ENCODE assay signal across 20 cellular contexts in the genomic region with DNA sequence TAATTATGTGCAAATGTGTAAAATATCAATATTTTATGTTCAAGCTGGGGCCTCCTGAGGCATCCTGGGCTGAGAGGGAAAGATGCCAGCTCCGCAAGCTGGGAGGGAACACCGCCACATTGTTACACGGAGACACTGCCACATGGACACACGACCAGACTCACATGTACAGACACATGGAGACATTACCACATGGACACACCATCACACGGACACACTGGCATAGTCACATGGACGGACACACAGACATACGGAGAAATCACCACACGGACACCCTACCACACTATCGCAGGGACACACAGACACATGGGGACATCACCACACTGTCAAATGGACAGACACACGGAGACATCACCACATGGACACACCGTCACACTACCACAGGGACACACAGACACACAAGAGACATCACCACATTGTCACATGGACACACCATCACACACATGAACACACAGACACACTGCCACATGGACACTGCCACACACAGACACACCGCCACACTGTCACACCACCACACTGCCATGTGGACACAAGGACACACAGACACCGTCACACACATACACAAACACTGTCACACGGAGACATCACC.
DNase-seq lines count a peak whose midpoint lies in the region; ATAC-seq, FAIRE-seq and TF ChIP-seq lines count a peak whose summit lies in the region.
"Had no signal": no experiment of that assay in that cellular context is flagged by ENCODE, and none has a peak within 500 bp of the region (broad histone marks: within the 10 kb centered on the region; RNA-seq: fewer than 3 reads in every experiment).

No MANE protein-coding gene starts in this region.

- no peaks in the 10 kb centered on the region for H3K79me1 ChIP-seq in H1 (ENCODE audit: low read depth, low read length)

- peak overlapping the region; percentile 92 for H2BK12ac ChIP-seq in H1 (ENCODE audit: low read depth, low read length)

- H3K14ac ChIP-seq in H1 (ENCODE audit: insufficient read length): no peak overlapping the region

- no peak overlapping the region for H3K18ac ChIP-seq in H1 (ENCODE audit: extremely low read depth, low read length)

- H3K4me3 ChIP-seq in H1 (ENCODE audit: extremely low read depth in 1 of 4, insufficient read depth in 2 of 4, low read depth in 3 of 4, low read length in 4 of 4): no peak overlapping the region
- H3K4me3 ChIP-seq in upper lobe of right lung: no peak overlapping the region
- H3K4me3 ChIP-seq: BLaER1 treated with 17β-estradiol and CSF1 and Interleukin-3, amounts not matched to agents 10 nM and 100 nM; GM23248 had no signal

- H2AFZ ChIP-seq in H1 (ENCODE audit: low read length): no peak overlapping the region
- H2AFZ ChIP-seq: GM23248 had no signal

- no peak overlapping the region for H3K9ac ChIP-seq in H1 (replicated peaks in 1 of 4; ENCODE audit: extremely low read depth in 1 of 4, low read depth in 3 of 4, low read length in 3 of 4)
- H3K9ac ChIP-seq: BLaER1 treated with 17β-estradiol and CSF1 and Interleukin-3, amounts not matched to agents 10 nM and 100 nM; GM23248 had no signal

- intact Hi-C loops in upper lobe of right lung (cut with DNase I): no loop called here

- no peak overlapping the region for H3K4me2 ChIP-seq in H1 (ENCODE audit: insufficient read depth in 1 of 2, low read depth in 2 of 2, low read length in 2 of 2)
- H3K4me2 ChIP-seq: BLaER1 treated with 17β-estradiol and CSF1 and Interleukin-3, amounts not matched to agents 10 nM and 100 nM had no signal

- H3K56ac ChIP-seq in H1 (replicated peaks; ENCODE audit: insufficient read length, low read depth, low read length): no peak overlapping the region

- 0 out of 2 replicates have a peak overlapping the region, but pooled peaks have one; percentile 46 for H2BK15ac ChIP-seq in H1 (ENCODE audit: low read length)

- no peak overlapping the region for H3K4me3 Mint-ChIP-seq in stimulated activated naive CD8-positive, alpha-beta T cell treated with anti-CD3 and anti-CD28 coated beads, Interleukin-15, Interleukin-2, amounts not matched to agents 100 ng/mL and 50 ng/mL, for 24 hours
- H3K4me3 Mint-ChIP-seq: B cell; CD8-positive, alpha-beta T cell; HFFc6 had no signal

- ATAC-seq in stimulated activated naive CD8-positive, alpha-beta T cell treated with anti-CD3 and anti-CD28 coated beads, Interleukin-15, Interleukin-2, amounts not matched to agents 100 U/mL and 50 U/mL, for 24 hours: no peak
- peak; percentile 19 for ATAC-seq in upper lobe of right lung
- no peak for ATAC-seq in GM21723 (IDR thresholded peaks at IDR 0.05; ENCODE audit: unreplicated experiment)
- ATAC-seq: CD8-positive, alpha-beta T cell; HCT116 had no signal

- no peak for TF ChIP-seq CTCF in H1 (IDR thresholded peaks at IDR 0.05; ENCODE audit: control extremely low read depth in 1 of 3, insufficient read depth in 1 of 3, low read depth in 1 of 3, low read length in 3 of 3)
- no peak for TF ChIP-seq CTCF in upper lobe of right lung (IDR thresholded peaks at IDR 0.05)

- H3K9me3 Mint-ChIP-seq in stimulated activated naive CD8-positive, alpha-beta T cell treated with anti-CD3 and anti-CD28 coated beads, Interleukin-15, Interleukin-2, amounts not matched to agents 100 ng/mL and 50 ng/mL, for 24 hours: no peaks in the 10 kb centered on the region
- H3K9me3 Mint-ChIP-seq: CD8-positive, alpha-beta T cell; HFFc6 had no signal

- TF ChIP-seq EP300 in H1 (IDR thresholded peaks at IDR 0.05; ENCODE audit: borderline replicate concordance in 1 of 2, low read depth in 2 of 2, low read length in 2 of 2): no peak

- H4K5ac ChIP-seq in H1 (ENCODE audit: insufficient read length, low read depth, low read length): no peak overlapping the region

- H3K23ac ChIP-seq in H1 (ENCODE audit: insufficient read length): no peak overlapping the region

- H3K9me3 ChIP-seq in H1 (ENCODE audit: insufficient read depth in 2 of 2, low read depth in 1 of 2, low read length in 1 of 2) (no peaks in the 10 kb centered on the region; a peak in 1 of 4 replicates), upper lobe of right lung (no peaks in the 10 kb centered on the region)

- no peak overlapping the region for H4K91ac ChIP-seq in H1 (replicated peaks; ENCODE audit: insufficient read length, low read length)

- no peaks in the 10 kb centered on the region for H3K4me1 Mint-ChIP-seq in stimulated activated naive CD8-positive, alpha-beta T cell treated with anti-CD3 and anti-CD28 coated beads, Interleukin-15, Interleukin-2, amounts not matched to agents 100 ng/mL and 50 ng/mL, for 24 hours (ENCODE audit: low read depth)
- H3K4me1 Mint-ChIP-seq: B cell had no signal

- CTCF ChIA-PET in H1 (lab: Charles Lee; ENCODE audit: partially characterized antibody): no interaction called here

- no peaks in the 10 kb centered on the region for H3K79me2 ChIP-seq in H1 (ENCODE audit: control insufficient read depth in 1 of 2, insufficient read depth in 2 of 2, low read length in 2 of 2)

- no peak for TF ChIP-seq RAD21 in H1 (IDR thresholded peaks at IDR 0.05 in 1 of 2, conservative IDR thresholded peaks at IDR 0.05 in 1 of 2; ENCODE audit: low read depth in 2 of 2, low read length in 2 of 2)

- POLR2A ChIA-PET in H1 (lab: Charles Lee; ENCODE audit: partially characterized antibody): no interaction called here

- H3K27ac ChIP-seq in H1 (ENCODE audit: low read depth, low read length) (no peak overlapping the region), upper lobe of right lung (no peak overlapping the region)
- H3K27ac ChIP-seq: BLaER1 treated with 17β-estradiol and CSF1 and Interleukin-3, amounts not matched to agents 10 nM and 100 nM; GM23248; HL-60 had no signal

- H2BK120ac ChIP-seq in H1 (replicated peaks; ENCODE audit: low read depth, low read length): no peak overlapping the region

- H3K4ac ChIP-seq in H1 (replicated peaks; ENCODE audit: insufficient read length, low read depth, low read length): peak overlapping the region; percentile 69

- no peak for FAIRE-seq in H1 (lab: Jason Lieb, UNC)
- FAIRE-seq: G401.6, GM12891, GM19239, H54 had no signal

- no peak for DNase-seq in stimulated activated naive CD8-positive, alpha-beta T cell treated with anti-CD3 and anti-CD28 coated beads, Interleukin-15, Interleukin-2, amounts not matched to agents 100 U/mL and 50 U/mL, for 24 hours
- DNase-seq in H1 (ENCODE audit: low read depth in 1 of 2, low spot score in 2 of 2): no peak
- DNase-seq in upper lobe of right lung: no peak
- no peak for DNase-seq in glomerular visceral epithelial cell (ENCODE audit: extremely low spot score)
- DNase-seq: CD8-positive, alpha-beta T cell; COR-L47; DMS 273 treated with DMSO at 0.1 percent for 48 hours; DMS53; GM23248; HFFc6 had no signal

- H2BK5ac ChIP-seq in H1 (ENCODE audit: low read depth, low read length): peak overlapping the region; percentile 63; the same call in 1 of the 2 replicates

- no peak overlapping the region for H4K8ac ChIP-seq in H1 (ENCODE audit: extremely low read depth, insufficient read depth, low read length)

- H3K4me1 ChIP-seq in H1 (replicated peaks in 1 of 4; ENCODE audit: control insufficient read depth in 3 of 4, insufficient read depth in 4 of 4, low read length in 3 of 4) (no peaks in the 10 kb centered on the region), upper lobe of right lung (no peaks in the 10 kb centered on the region)

- H3K27me3 ChIP-seq in H1 (replicated peaks in 1 of 4; ENCODE audit: control insufficient read depth in 3 of 4, extremely low read depth in 1 of 4, insufficient read depth in 3 of 4, low read length in 3 of 4): no peaks in the 10 kb centered on the region
- peaks cover 14% of the 10 kb centered on the region for H3K27me3 ChIP-seq in upper lobe of right lung
- H3K27me3 ChIP-seq: BLaER1 treated with 17β-estradiol and CSF1 and Interleukin-3, amounts not matched to agents 10 nM and 100 nM had no signal

- H4K20me1 ChIP-seq in H1 (replicated peaks in 1 of 2; ENCODE audit: control insufficient read depth in 1 of 2, insufficient read depth in 2 of 2, low read length in 2 of 2): peaks cover 0 to 2% of the 10 kb centered on the region in 2 experiments
- H4K20me1 ChIP-seq: BLaER1 treated with 17β-estradiol and CSF1 and Interleukin-3, amounts not matched to agents 10 nM and 100 nM had no signal

- no peak overlapping the region for H2BK20ac ChIP-seq in H1 (ENCODE audit: low read length)

- no peak for TF ChIP-seq POLR2A in H1 (IDR thresholded peaks at IDR 0.05; ENCODE audit: control extremely low read depth in 1 of 2, low read depth in 2 of 2, low read length in 2 of 2)

- WGBS in H1 (ENCODE audit: extremely low coverage in 1 of 2, insufficient coverage in 1 of 2, insufficient read length in 1 of 2, insufficient replicate concordance in 2 of 2, low coverage in 1 of 2, low lambda C conversion rate in 2 of 2, missing lambda C conversion rate in 1 of 2), 2 experiments: 90% methylated on average over 14 of the region's 14 CpGs; no CpG with 5 or more reads in 1 of the 2 experiments

- no peaks in the 10 kb centered on the region for H3K36me3 Mint-ChIP-seq in stimulated activated naive CD8-positive, alpha-beta T cell treated with anti-CD3 and anti-CD28 coated beads, Interleukin-15, Interleukin-2, amounts not matched to agents 100 ng/mL and 50 ng/mL, for 24 hours (ENCODE audit: low read depth)
- H3K36me3 Mint-ChIP-seq: CD8-positive, alpha-beta T cell had no signal

- H3K36me3 ChIP-seq in H1 (ENCODE audit: control insufficient read depth in 2 of 4, insufficient read depth in 4 of 4, low read length in 3 of 4): no peaks in the 10 kb centered on the region
- no peaks in the 10 kb centered on the region for H3K36me3 ChIP-seq in upper lobe of right lung
- H3K36me3 ChIP-seq: BLaER1 treated with 17β-estradiol and CSF1 and Interleukin-3, amounts not matched to agents 10 nM and 100 nM had no signal

- peaks cover 34% of the 10 kb centered on the region for H3K27me3 Mint-ChIP-seq in stimulated activated naive CD8-positive, alpha-beta T cell treated with anti-CD3 and anti-CD28 coated beads, Interleukin-15, Interleukin-2, amounts not matched to agents 100 ng/mL and 50 ng/mL, for 24 hours

- peak overlapping the region; percentile 86; the same call in 1 of the 2 replicates for H2AK5ac ChIP-seq in H1 (ENCODE audit: low read depth, low read length)

- no peaks in the 10 kb centered on the region for H3K23me2 ChIP-seq in H1 (ENCODE audit: low read depth, low read length)

- peak overlapping the region; percentile 12 for H3K27ac Mint-ChIP-seq in stimulated activated naive CD8-positive, alpha-beta T cell treated with anti-CD3 and anti-CD28 coated beads, Interleukin-15, Interleukin-2, amounts not matched to agents 100 ng/mL and 50 ng/mL, for 24 hours
- H3K27ac Mint-ChIP-seq: B cell; CD8-positive, alpha-beta T cell; HFFc6 had no signal

TF ChIP-seq in H1, 55 proteins besides CTCF, POLR2A, EP300 and RAD21 (continues in another document):
- TF ChIP-seq HDAC6 (IDR thresholded peaks at IDR 0.05; ENCODE audit: low read depth, low read length) (no peak), SIRT6 (IDR thresholded peaks at IDR 0.05; ENCODE audit: low read length) (no peak), SRF (IDR thresholded peaks at IDR 0.05; ENCODE audit: low read depth, low read length) (no peak), EGR1 (IDR thresholded peaks at IDR 0.05; ENCODE audit: borderline replicate concordance, low read depth, low read length) (no peak), HDAC2 (IDR thresholded peaks at IDR 0.05; ENCODE audit: borderline replicate concordance in 1 of 2, low read depth in 2 of 2, low read length in 2 of 2) (no peak), SUZ12 (IDR thresholded peaks at IDR 0.05; ENCODE audit: low read length) (no peak), KDM5A (IDR thresholded peaks at IDR 0.05; ENCODE audit: low read length) (no peak)
